13 cellular contexts compared by ENCODE assay signal in genomic region chr19:15374796-15375440, GRCh38. TPM values are rescaled to one million over a fixed set of nuclear protein-coding genes. Genes with fewer than 3 reads are reported as not detected.
A peak's percentile ranks its signal among the peaks of the same experiment; 100 is the strongest.
DNase-seq lines count a peak whose midpoint lies in the region; ATAC-seq and TF ChIP-seq lines count a peak whose summit lies in the region.
"Had no signal": no experiment of that assay in that cellular context is flagged by ENCODE, and none has a peak within 500 bp of the region (broad histone marks: within the 10 kb centered on the region; RNA-seq: fewer than 3 reads in every experiment).

No MANE protein-coding gene starts in this region.

- H2BK120ac ChIP-seq in neuronal stem cell (ENCODE audit: low read depth, low read length), result no peak overlapping the region

- peaks cover 27% of the 10 kb centered on the region for H3K79me1 ChIP-seq in neuronal stem cell (ENCODE audit: low read depth, low read length)

- H2AK5ac ChIP-seq in neuronal stem cell (ENCODE audit: low read depth, low read length), result no peak overlapping the region

- TF ChIP-seq CTCF in esophagus squamous epithelium (IDR thresholded peaks at IDR 0.05) (no peak), upper lobe of right lung (IDR thresholded peaks at IDR 0.05) (no peak)

- H3K4me3 ChIP-seq in esophagus squamous epithelium, result no peak overlapping the region
- H3K4me3 ChIP-seq in neuronal stem cell (ENCODE audit: low read length in 2 of 2), result no peak overlapping the region
- H3K4me3 ChIP-seq in upper lobe of right lung, result no peak overlapping the region
- H3K4me3 ChIP-seq: A549 had no signal

- H3K9me3 Mint-ChIP-seq in activated T-cell treated with anti-CD3 and anti-CD28 coated beads, Interleukin-2, amount 50 U/mL, for 24 hours, result no peaks in the 10 kb centered on the region
- no peaks in the 10 kb centered on the region for H3K9me3 Mint-ChIP-seq in activated T-cell treated with anti-CD3 and anti-CD28 coated beads, Interleukin-2, amount 50 U/mL, for 72 hours

- H3K4me3 Mint-ChIP-seq in activated T-cell treated with anti-CD3 and anti-CD28 coated beads, Interleukin-2, amount 50 U/mL, for 24 hours, result no peak overlapping the region
- H3K4me3 Mint-ChIP-seq in activated T-cell treated with anti-CD3 and anti-CD28 coated beads, Interleukin-2, amount 50 U/mL, for 72 hours, result no peak overlapping the region

- no peak overlapping the region for H3K14ac ChIP-seq in neuronal stem cell (ENCODE audit: low read length)

- H2AFZ ChIP-seq in neuronal stem cell (ENCODE audit: low read length), result no peak overlapping the region

- H3K27ac ChIP-seq in esophagus squamous epithelium (peak overlapping the region; percentile 11 to 53 (median 40)), neuronal stem cell (replicated peaks; ENCODE audit: low read length) (no peak overlapping the region), upper lobe of right lung (peak overlapping the region; percentile 60)
- H3K27ac ChIP-seq: A549 had no signal

- WGBS in esophagus squamous epithelium, 2 donors, result 49 to 57% methylated on average over 7 to 8 of the region's 24 CpGs
- WGBS in neuronal stem cell (ENCODE audit: extremely low coverage in 2 of 2, insufficient read length in 2 of 2, insufficient replicate concordance in 1 of 2), 2 donors, result no CpG with 5 or more reads among the region's 24 CpGs

- no peak overlapping the region for H3K18ac ChIP-seq in neuronal stem cell (ENCODE audit: low read length)

- intact Hi-C loops in esophagus squamous epithelium (cut with DNase I) (loop anchor here (10.0 kb wide), 1 partner anchor 110 kb away; no protein-coding TSS in a partner anchor), upper lobe of right lung (cut with DNase I) (no loop called here)

- no peak overlapping the region for H4K8ac ChIP-seq in neuronal stem cell (ENCODE audit: low read depth, low read length)

- H4K91ac ChIP-seq in neuronal stem cell (ENCODE audit: low read depth, low read length, poor library complexity), result no peak overlapping the region

- no peak overlapping the region for H2BK12ac ChIP-seq in neuronal stem cell (ENCODE audit: low read length)

- H3K4me2 ChIP-seq in neuronal stem cell (ENCODE audit: insufficient read depth, low read length, poor library complexity, severe bottlenecking), result no peak overlapping the region
- H3K4me2 ChIP-seq: A549 had no signal

- H3K27me3 ChIP-seq in esophagus squamous epithelium, result no peaks in the 10 kb centered on the region
- H3K27me3 ChIP-seq in neuronal stem cell (ENCODE audit: control insufficient read depth in 3 of 3, insufficient read depth in 3 of 3, low read depth in 1 of 3, low read length in 3 of 3), result no peaks in the 10 kb centered on the region
- no peaks in the 10 kb centered on the region for H3K27me3 ChIP-seq in upper lobe of right lung

- H2BK5ac ChIP-seq in neuronal stem cell (ENCODE audit: low read length), result no peak overlapping the region

- H3K36me3 Mint-ChIP-seq in activated T-cell treated with anti-CD3 and anti-CD28 coated beads, Interleukin-2, amount 50 U/mL, for 24 hours (ENCODE audit: low read depth), result peaks cover 78% of the 10 kb centered on the region
- H3K36me3 Mint-ChIP-seq in activated T-cell treated with anti-CD3 and anti-CD28 coated beads, Interleukin-2, amount 50 U/mL, for 72 hours (ENCODE audit: insufficient read depth in 2 of 2), result peaks cover 10 to 19% of the 10 kb centered on the region in 2 donors

- TF ChIP-seq POLR2A in esophagus squamous epithelium (IDR thresholded peaks at IDR 0.05), result no peak

- peak overlapping the region; percentile 72 for H3K27ac Mint-ChIP-seq in activated T-cell treated with anti-CD3 and anti-CD28 coated beads, Interleukin-2, amount 50 U/mL, for 24 hours
- H3K27ac Mint-ChIP-seq in activated T-cell treated with anti-CD3 and anti-CD28 coated beads, Interleukin-2, amount 50 U/mL, for 72 hours, result no peak overlapping the region

- no peak overlapping the region for H3K9ac ChIP-seq in neuronal stem cell (ENCODE audit: low read depth, low read length, poor library complexity)

- H2BK15ac ChIP-seq in neuronal stem cell (ENCODE audit: low read length), result no peak overlapping the region

- DNase-seq in activated T-cell treated with anti-CD3 and anti-CD28 coated beads, Interleukin-2, amount 50 U/mL, for 24 hours, result no peak
- DNase-seq in activated T-cell treated with anti-CD3 and anti-CD28 coated beads, Interleukin-2, amount 50 U/mL, for 72 hours, result no peak
- DNase-seq in esophagus squamous epithelium (lab: John Stamatoyannopoulos, UW) (no peak), neuronal stem cell (ENCODE audit: low spot score) (no peak), upper lobe of right lung (no peak), NCI-H1436 treated with DMSO at 0.1 percent for 48 hours (lab: John Stamatoyannopoulos, UW) (no peak), NCI-H69 (lab: John Stamatoyannopoulos, UW) (no peak), NCI-H2196 (lab: John Stamatoyannopoulos, UW; ENCODE audit: unreplicated experiment) (no peak)
- DNase-seq: activated CD8-positive, alpha-beta memory T cell treated with anti-CD3 and anti-CD28 coated beads, Interleukin-2, amount 50 U/mL, for 48 hours; mesendoderm; NCI-H446 treated with DMSO at 0.1 percent for 48 hours; PC-3 had no signal

- peaks cover 39% of the 10 kb centered on the region for H3K4me1 Mint-ChIP-seq in activated T-cell treated with anti-CD3 and anti-CD28 coated beads, Interleukin-2, amount 50 U/mL, for 24 hours (ENCODE audit: low read depth)
- peaks cover 46% of the 10 kb centered on the region for H3K4me1 Mint-ChIP-seq in activated T-cell treated with anti-CD3 and anti-CD28 coated beads, Interleukin-2, amount 50 U/mL, for 72 hours (ENCODE audit: low read depth)

- peaks cover 16 to 56% (median 46%) of the 10 kb centered on the region in 3 donors for H3K4me1 ChIP-seq in esophagus squamous epithelium
- H3K4me1 ChIP-seq in neuronal stem cell (ENCODE audit: control insufficient read depth in 2 of 2, insufficient read depth in 1 of 2, low read depth in 1 of 2, low read length in 2 of 2), result peaks cover 2 to 9% of the 10 kb centered on the region in 2 donors
- H3K4me1 ChIP-seq in upper lobe of right lung, result peaks cover 38% of the 10 kb centered on the region

- no peaks in the 10 kb centered on the region for H3K27me3 Mint-ChIP-seq in activated T-cell treated with anti-CD3 and anti-CD28 coated beads, Interleukin-2, amount 50 U/mL, for 24 hours
- no peaks in the 10 kb centered on the region for H3K27me3 Mint-ChIP-seq in activated T-cell treated with anti-CD3 and anti-CD28 coated beads, Interleukin-2, amount 50 U/mL, for 72 hours (ENCODE audit: low read depth)

- H3K36me3 ChIP-seq in esophagus squamous epithelium, result peaks cover 20 to 50% (median 35%) of the 10 kb centered on the region in 3 donors
- peaks cover 24 to 55% of the 10 kb centered on the region in 2 donors for H3K36me3 ChIP-seq in neuronal stem cell (replicated peaks in 1 of 2; ENCODE audit: control insufficient read depth in 2 of 2, insufficient read depth in 2 of 2, low read length in 2 of 2)
- H3K36me3 ChIP-seq in upper lobe of right lung, result peaks cover 44% of the 10 kb centered on the region

- no peaks in the 10 kb centered on the region for H3K9me3 ChIP-seq in esophagus squamous epithelium
- no peaks in the 10 kb centered on the region for H3K9me3 ChIP-seq in neuronal stem cell (replicated peaks in 1 of 2; ENCODE audit: control insufficient read depth in 2 of 2, insufficient read depth in 1 of 2, low read depth in 1 of 2, low read length in 2 of 2)
- no peaks in the 10 kb centered on the region for H3K9me3 ChIP-seq in upper lobe of right lung
- H3K9me3 ChIP-seq: A549 had no signal

- no peak overlapping the region for H3K4ac ChIP-seq in neuronal stem cell (ENCODE audit: low read length)

- no peak for ATAC-seq in activated T-cell treated with anti-CD3 and anti-CD28 coated beads, Interleukin-2, amount 50 U/mL, for 72 hours (replicated peaks in 1 of 2)
- ATAC-seq in upper lobe of right lung, result no peak
- ATAC-seq: A549, PC-3 had no signal

- H3K23ac ChIP-seq in neuronal stem cell (ENCODE audit: low read depth, low read length, poor library complexity), result peak overlapping the region; percentile 8

RNA-seq across cellular contexts. Expression of gene AKAP8, which starts 4.7 kb away (rescaled TPM):
- 10 to 100 TPM; 37.9 to 46.4 TPM for total RNA-seq in activated T-cell treated with anti-CD3 and anti-CD28 coated beads, Interleukin-2, amount 50 U/mL, for 72 hours
- total RNA-seq in esophagus squamous epithelium, result 10 to 100 TPM; 17.4 to 32.4 (median 21.7) TPM
- polyA plus RNA-seq in neuronal stem cell (2013, experiment 1 of 2), result 15.0 TPM
- polyA plus RNA-seq in neuronal stem cell (2013, experiment 2 of 2), result 15.2 TPM
- total RNA-seq in upper lobe of right lung, result 31.0 TPM

RNA-seq across cellular contexts. Expression of gene BRD4, which starts 42.6 kb away (rescaled TPM):
- total RNA-seq in activated T-cell treated with anti-CD3 and anti-CD28 coated beads, Interleukin-2, amount 50 U/mL, for 72 hours, result 100 to 1,000 TPM; 161 to 187 TPM
- 10 to 100 TPM in 3 of 4 donors, 1 to 10 TPM in 1; 7.7 to 38.2 (median 31.3) TPM for total RNA-seq in esophagus squamous epithelium
- polyA plus RNA-seq in neuronal stem cell (2013, experiment 1 of 2), result 82.1 TPM
- 88.1 TPM for polyA plus RNA-seq in neuronal stem cell (2013, experiment 2 of 2)
- 101 TPM for total RNA-seq in upper lobe of right lung

RNA-seq across cellular contexts. Expression of gene AKAP8L, which starts 43.9 kb away (rescaled TPM):
- total RNA-seq in activated T-cell treated with anti-CD3 and anti-CD28 coated beads, Interleukin-2, amount 50 U/mL, for 72 hours, result 100 to 1,000 TPM; 105 to 124 TPM
- total RNA-seq in esophagus squamous epithelium (10 to 100 TPM; 33.9 to 90.2 (median 63.4) TPM), upper lobe of right lung (95.5 TPM)
- polyA plus RNA-seq in neuronal stem cell (2013, experiment 1 of 2), result 180 TPM
- polyA plus RNA-seq in neuronal stem cell (2013, experiment 2 of 2), result 175 TPM
